8 cellular contexts compared by ENCODE assay signal in the genomic region with DNA sequence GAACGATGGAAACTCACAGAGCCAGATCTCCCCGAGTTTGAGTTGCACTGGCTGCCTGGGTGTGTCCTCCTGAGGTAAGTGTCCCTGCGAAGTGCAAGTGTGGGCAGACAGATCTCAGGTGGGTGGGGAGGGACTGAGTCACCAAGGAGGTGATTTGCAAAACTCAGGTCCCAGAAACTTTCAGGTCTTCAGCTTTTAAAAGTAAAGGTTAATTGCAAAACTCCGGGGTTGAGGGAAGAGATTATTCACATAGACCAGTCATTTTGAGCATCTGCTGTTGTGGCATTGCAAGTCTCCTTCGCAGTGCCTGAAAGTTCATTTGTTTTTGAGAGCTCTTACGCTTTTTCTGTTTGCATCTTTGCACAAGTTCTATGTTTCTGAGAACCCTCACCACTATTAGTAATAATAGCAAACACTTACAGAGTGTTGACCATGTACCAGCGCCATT. TPM values are rescaled to one million over a fixed set of nuclear protein-coding genes. Genes with fewer than 3 reads are reported as not detected.
DNase-seq lines count a peak whose midpoint lies in the region; ATAC-seq and TF ChIP-seq lines count a peak whose summit lies in the region.

No MANE protein-coding gene starts in this region.

- TF ChIP-seq CTCF in HEK293 (tag by site-specific recombination; IDR thresholded peaks at IDR 0.05): no peak
- TF ChIP-seq CTCF in upper lobe of right lung (IDR thresholded peaks at IDR 0.05): no peak

- no peaks in the 10 kb centered on the region for H3K9me3 ChIP-seq in HEK293 (ENCODE audit: control insufficient read depth, insufficient read depth, low read depth, low read length)
- H3K9me3 ChIP-seq in upper lobe of right lung: no peaks in the 10 kb centered on the region

- H3K79me2 ChIP-seq in ACC112 (ENCODE audit: control insufficient read depth, insufficient read depth, low read length, unreplicated experiment): peaks cover 97% of the 10 kb centered on the region

- H3K4me3 ChIP-seq in ACC112 (ENCODE audit: low read depth, low read length): no peak overlapping the region
- H3K4me3 ChIP-seq in HEK293 (ENCODE audit: low read depth, low read length): no peak overlapping the region
- H3K4me3 ChIP-seq in upper lobe of right lung: no peak overlapping the region

- intact Hi-C loops in upper lobe of right lung (cut with DNase I): no loop called here

- H3K36me3 ChIP-seq in ACC112 (ENCODE audit: insufficient read depth, low read length): peaks cover 39% of the 10 kb centered on the region
- no peaks in the 10 kb centered on the region for H3K36me3 ChIP-seq in HEK293 (ENCODE audit: control insufficient read depth in 2 of 2, insufficient read depth in 1 of 2, low read length in 2 of 2)
- H3K36me3 ChIP-seq in upper lobe of right lung: peaks cover 6% of the 10 kb centered on the region

- ATAC-seq in upper lobe of right lung (peak; percentile 46), GM18907 (IDR thresholded peaks at IDR 0.05; ENCODE audit: unreplicated experiment) (no peak)

- H3K4me1 ChIP-seq in ACC112 (ENCODE audit: control insufficient read depth, insufficient read depth, low read length, unreplicated experiment) (peaks cover 66% of the 10 kb centered on the region), HEK293 (ENCODE audit: control insufficient read depth, insufficient read depth, low read length) (no peaks in the 10 kb centered on the region), upper lobe of right lung (peaks cover 52% of the 10 kb centered on the region)

- H3K27me3 ChIP-seq in ACC112 (ENCODE audit: insufficient read depth, low read length) (no peaks in the 10 kb centered on the region), upper lobe of right lung (no peaks in the 10 kb centered on the region)

- H2AFZ ChIP-seq in ACC112 (ENCODE audit: low read length, unreplicated experiment): no peak overlapping the region

- CTCF ChIA-PET in HEK293 (lab: Yijun Ruan, JAX): interaction anchor here (0.6 to 1.3 kb wide), 7 partner anchors 13 to 1116 kb away, joined by 3 to 5 read pairs (median 3); no protein-coding TSS in a partner anchor

- POLR2A ChIA-PET in HEK293 (lab: Yijun Ruan, JAX): interaction anchor here (0.8 kb wide), 1 partner anchor 21 kb away, joined by 4 read pairs; no protein-coding TSS in a partner anchor

- H3K27ac ChIP-seq in ACC112 (ENCODE audit: low read depth, low read length): peak overlapping the region; percentile 25; the same call in 1 of the 2 replicates
- no peak overlapping the region for H3K27ac ChIP-seq in HEK293 (ENCODE audit: extremely low read depth, low read depth, low read length)
- peak overlapping the region; percentile 97 for H3K27ac ChIP-seq in epithelial cell of prostate
- H3K27ac ChIP-seq in upper lobe of right lung: peak overlapping the region; percentile 49

- peak in 3 of 4 experiments; percentile 13 to 56 (median 31) for DNase-seq in activated CD4-positive, CD25-positive, alpha-beta regulatory T cell (lab: John Stamatoyannopoulos, UW)
- DNase-seq in epithelial cell of prostate (ENCODE audit: low read depth, low spot score) (no peak), upper lobe of right lung (no peak), RPMI8226 (no peak), 8988T (no peak)

TF ChIP-seq in HEK293, 187 proteins besides CTCF, POLR2A, EP300 and RAD21:
- TF ChIP-seq ZNF701 (tag by site-specific recombination; IDR thresholded peaks at IDR 0.05) (no peak), ZFP41 (tag by site-specific recombination; IDR thresholded peaks at IDR 0.05; ENCODE audit: borderline replicate concordance) (no peak), ZFHX2 (tag by site-specific recombination; conservative IDR thresholded peaks at IDR 0.05) (peak; percentile 46; the same call in 1 of the 2 replicates)

RNA-seq across cellular contexts. Expression of gene CD44, which starts 7.1 kb away (rescaled TPM):
- 548 TPM for total RNA-seq in upper lobe of right lung

Comparison
In these comparisons a context has a peak if more than half of its experiments do, and no peak if none do; other contexts are left out.
1. DNase-seq: peak in activated CD4-positive, CD25-positive, alpha-beta regulatory T cell (3 of 4); none in epithelial cell of prostate (single experiment), upper lobe of right lung (single experiment), RPMI8226 (single experiment) and 8988T (single experiment).